ENCODE assay signal across 16 cellular contexts in genomic region chr7:48046458-48046857, GRCh38. TPM values are rescaled to one million over a fixed set of nuclear protein-coding genes. Genes with fewer than 3 reads are reported as not detected.
DNase-seq lines count a peak whose midpoint lies in the region; ATAC-seq lines count a peak whose summit lies in the region.
"Had no signal": no experiment of that assay in that cellular context is flagged by ENCODE, and none has a peak within 500 bp of the region (broad histone marks: within the 10 kb centered on the region; RNA-seq: fewer than 3 reads in every experiment).

No MANE protein-coding gene starts in this region.

- H3K9me3 Mint-ChIP-seq in activated naive CD8-positive, alpha-beta T cell (ENCODE audit: low read depth), result no peaks in the 10 kb centered on the region
- no peaks in the 10 kb centered on the region for H3K9me3 Mint-ChIP-seq in activated naive CD8-positive, alpha-beta T cell treated with anti-CD3 and anti-CD28 coated beads, Interleukin-2, amount 50 U/mL, for 24 hours
- peaks cover 0 to 5% of the 10 kb centered on the region in 2 donors for H3K9me3 Mint-ChIP-seq in stimulated activated naive CD8-positive, alpha-beta T cell treated with anti-CD3 and anti-CD28 coated beads, Interleukin-15, amount 100 ng/mL, for 72 hours
- H3K9me3 Mint-ChIP-seq in activated T-cell treated with anti-CD3 and anti-CD28 coated beads, Interleukin-2, amount 50 U/mL, for 4 hours, result no peaks in the 10 kb centered on the region

- H3K4me3 Mint-ChIP-seq in activated naive CD8-positive, alpha-beta T cell, result peak overlapping the region; percentile 6
- no peak overlapping the region for H3K4me3 Mint-ChIP-seq in activated naive CD8-positive, alpha-beta T cell treated with anti-CD3 and anti-CD28 coated beads, Interleukin-2, amount 50 U/mL, for 24 hours
- no peak overlapping the region for H3K4me3 Mint-ChIP-seq in stimulated activated naive CD8-positive, alpha-beta T cell treated with anti-CD3 and anti-CD28 coated beads, Interleukin-15, amount 100 ng/mL, for 72 hours
- no peak overlapping the region for H3K4me3 Mint-ChIP-seq in activated T-cell treated with anti-CD3 and anti-CD28 coated beads, Interleukin-2, amount 50 U/mL, for 4 hours

- ATAC-seq in activated naive CD8-positive, alpha-beta T cell treated with anti-CD3 and anti-CD28 coated beads, Interleukin-2, amount 50 U/mL, for 24 hours, result no peak
- peak; percentile 64 for ATAC-seq in stimulated activated naive CD8-positive, alpha-beta T cell treated with anti-CD3 and anti-CD28 coated beads, Interleukin-15, amount 100 ng/mL, for 72 hours
- no peak for ATAC-seq in GM19467 (IDR thresholded peaks at IDR 0.05; ENCODE audit: unreplicated experiment)
- no peak for ATAC-seq in activated T-cell treated with anti-CD3 and anti-CD28 coated beads, Interleukin-2, amount 50 U/mL, for 4 hours
- ATAC-seq in HG03139 (IDR thresholded peaks at IDR 0.05; ENCODE audit: unreplicated experiment), result no peak

- peaks cover 26% of the 10 kb centered on the region for H3K4me1 Mint-ChIP-seq in activated naive CD8-positive, alpha-beta T cell (ENCODE audit: low read depth)
- H3K4me1 Mint-ChIP-seq in activated naive CD8-positive, alpha-beta T cell treated with anti-CD3 and anti-CD28 coated beads, Interleukin-2, amount 50 U/mL, for 24 hours, result peaks cover 36% of the 10 kb centered on the region
- peaks cover 46% of the 10 kb centered on the region for H3K4me1 Mint-ChIP-seq in stimulated activated naive CD8-positive, alpha-beta T cell treated with anti-CD3 and anti-CD28 coated beads, Interleukin-15, amount 100 ng/mL, for 72 hours
- H3K4me1 Mint-ChIP-seq in activated T-cell treated with anti-CD3 and anti-CD28 coated beads, Interleukin-2, amount 50 U/mL, for 4 hours (ENCODE audit: low read depth), result peaks cover 41% of the 10 kb centered on the region

- DNase-seq in activated naive CD8-positive, alpha-beta T cell treated with anti-CD3 and anti-CD28 coated beads, Interleukin-2, amount 50 U/mL, for 24 hours, result no peak
- peak; percentile 72 to 81 for DNase-seq in NOMO-1 (lab: John Stamatoyannopoulos, UW; ENCODE audit: unreplicated experiment in 2 of 2)
- peak; percentile 44 for DNase-seq in central memory CD4-positive, alpha-beta T cell
- no peak for DNase-seq in stimulated activated naive CD8-positive, alpha-beta T cell treated with anti-CD3 and anti-CD28 coated beads, Interleukin-15, amount 100 ng/mL, for 72 hours
- DNase-seq in activated T-cell treated with anti-CD3 and anti-CD28 coated beads, Interleukin-2, amount 50 U/mL, for 4 hours, result no peak
- DNase-seq: activated CD4-positive, alpha-beta T cell treated with anti-CD3 and anti-CD28 coated beads, Interleukin-2, amount 50 U/mL, for 1 hour; caudate nucleus; DMS 273 treated with DMSO at 0.1 percent for 48 hours; NCI-H187 treated with DMSO at 0.1 percent for 48 hours; NCI-H526 treated with DMSO at 0.1 percent for 48 hours; stomach had no signal

- no peaks in the 10 kb centered on the region for H3K27me3 Mint-ChIP-seq in activated naive CD8-positive, alpha-beta T cell
- H3K27me3 Mint-ChIP-seq in activated naive CD8-positive, alpha-beta T cell treated with anti-CD3 and anti-CD28 coated beads, Interleukin-2, amount 50 U/mL, for 24 hours, result no peaks in the 10 kb centered on the region
- H3K27me3 Mint-ChIP-seq in stimulated activated naive CD8-positive, alpha-beta T cell treated with anti-CD3 and anti-CD28 coated beads, Interleukin-15, amount 100 ng/mL, for 72 hours, result no peaks in the 10 kb centered on the region
- no peaks in the 10 kb centered on the region for H3K27me3 Mint-ChIP-seq in activated T-cell treated with anti-CD3 and anti-CD28 coated beads, Interleukin-2, amount 50 U/mL, for 4 hours (ENCODE audit: low read depth)

- H3K27ac Mint-ChIP-seq in activated naive CD8-positive, alpha-beta T cell, result peak overlapping the region; percentile 41
- no peak overlapping the region for H3K27ac Mint-ChIP-seq in activated naive CD8-positive, alpha-beta T cell treated with anti-CD3 and anti-CD28 coated beads, Interleukin-2, amount 50 U/mL, for 24 hours
- H3K27ac Mint-ChIP-seq in stimulated activated naive CD8-positive, alpha-beta T cell treated with anti-CD3 and anti-CD28 coated beads, Interleukin-15, amount 100 ng/mL, for 72 hours, result no peak overlapping the region

- no peaks in the 10 kb centered on the region for H3K36me3 Mint-ChIP-seq in activated naive CD8-positive, alpha-beta T cell
- H3K36me3 Mint-ChIP-seq in activated naive CD8-positive, alpha-beta T cell treated with anti-CD3 and anti-CD28 coated beads, Interleukin-2, amount 50 U/mL, for 24 hours (ENCODE audit: low read depth), result no peaks in the 10 kb centered on the region
- no peaks in the 10 kb centered on the region for H3K36me3 Mint-ChIP-seq in activated T-cell treated with anti-CD3 and anti-CD28 coated beads, Interleukin-2, amount 50 U/mL, for 4 hours (ENCODE audit: insufficient read depth)

RNA-seq across cellular contexts. Expression of gene C7orf57, which starts 11.1 kb away (rescaled TPM):
- under 1 TPM; 0.15 to 0.45 (median 0.16) TPM for total RNA-seq in activated T-cell treated with anti-CD3 and anti-CD28 coated beads, Interleukin-2, amount 50 U/mL, for 4 hours
- total RNA-seq: stomach had no signal

RNA-seq across cellular contexts. Expression of gene SUN3, which starts 17.6 kb away (rescaled TPM):
- total RNA-seq in activated T-cell treated with anti-CD3 and anti-CD28 coated beads, Interleukin-2, amount 50 U/mL, for 4 hours, result not detected
- total RNA-seq: frontal cortex, lung, stomach had no signal

RNA-seq across cellular contexts. Expression of gene UPP1, which starts 42.6 kb away (rescaled TPM):
- 10 to 100 TPM; 25.5 to 45.8 (median 45.1) TPM for total RNA-seq in activated T-cell treated with anti-CD3 and anti-CD28 coated beads, Interleukin-2, amount 50 U/mL, for 4 hours

Comparison
In these comparisons a context has a peak if more than half of its experiments do, and no peak if none do; other contexts are left out.
1. DNase-seq: peak in NOMO-1 (2 of 2) and central memory CD4-positive, alpha-beta T cell (single experiment); none in activated naive CD8-positive, alpha-beta T cell treated with anti-CD3 and anti-CD28 coated beads, Interleukin-2, amount 50 U/mL, for 24 hours (single experiment), stimulated activated naive CD8-positive, alpha-beta T cell treated with anti-CD3 and anti-CD28 coated beads, Interleukin-15, amount 100 ng/mL, for 72 hours (0 of 2) and activated T-cell treated with anti-CD3 and anti-CD28 coated beads, Interleukin-2, amount 50 U/mL, for 4 hours (single experiment).